In genomic region chr14:91063119-91063518, GRCh38 we compare ENCODE assay signal across 8 cellular contexts. TPM values are rescaled to one million over a fixed set of nuclear protein-coding genes. Genes with fewer than 3 reads are reported as not detected.
A peak's percentile ranks its signal among the peaks of the same experiment; 100 is the strongest.
DNase-seq lines count a peak whose midpoint lies in the region; ATAC-seq and TF ChIP-seq lines count a peak whose summit lies in the region.

No MANE protein-coding gene starts in this region.

- H3K9me3 ChIP-seq in mammary epithelial cell (replicated peaks; ENCODE audit: insufficient read depth, low read length) (no peaks in the 10 kb centered on the region), tibial nerve (no peaks in the 10 kb centered on the region)

- no peaks in the 10 kb centered on the region for H3K36me3 ChIP-seq in mammary epithelial cell (ENCODE audit: insufficient read depth, low read length)
- no peaks in the 10 kb centered on the region for H3K36me3 ChIP-seq in tibial nerve

- H3K36me3 Mint-ChIP-seq in activated T-cell treated with anti-CD3 and anti-CD28 coated beads, Interleukin-2, amount 50 U/mL, for 72 hours (ENCODE audit: insufficient read depth in 2 of 2) = peaks cover 1 to 7% of the 10 kb centered on the region in 2 donors
- H3K36me3 Mint-ChIP-seq in activated T-cell treated with anti-CD3 and anti-CD28 coated beads, Interleukin-2, amount 50 U/mL, for 4 hours (ENCODE audit: insufficient read depth) = peaks cover 2% of the 10 kb centered on the region

- H3K4me3 Mint-ChIP-seq in activated T-cell treated with anti-CD3 and anti-CD28 coated beads, Interleukin-2, amount 50 U/mL, for 72 hours = peak overlapping the region; percentile 42 to 80
- H3K4me3 Mint-ChIP-seq in activated T-cell treated with anti-CD3 and anti-CD28 coated beads, Interleukin-2, amount 50 U/mL, for 4 hours = no peak overlapping the region
- peak overlapping the region; percentile 57 to 69 for H3K4me3 Mint-ChIP-seq in stimulated activated naive CD8-positive, alpha-beta T cell treated with anti-CD3 and anti-CD28 coated beads, Interleukin-15, amount 100 ng/mL, for 72 hours

- peak; percentile 51 to 53 for DNase-seq in activated T-cell treated with anti-CD3 and anti-CD28 coated beads, Interleukin-2, amount 50 U/mL, for 72 hours
- DNase-seq in activated T-cell treated with anti-CD3 and anti-CD28 coated beads, Interleukin-2, amount 50 U/mL, for 4 hours = no peak
- peak; percentile 24 for DNase-seq in NCI-H226
- DNase-seq in mammary epithelial cell = peak; percentile 19
- peak; percentile 38 to 67 for DNase-seq in stimulated activated naive CD8-positive, alpha-beta T cell treated with anti-CD3 and anti-CD28 coated beads, Interleukin-15, amount 100 ng/mL, for 72 hours
- no peak for DNase-seq in NCI-H526 (lab: John Stamatoyannopoulos, UW)
- no peak for DNase-seq in tibial nerve (ENCODE audit: low spot score in 2 of 2)
- no peak for DNase-seq in SW 1271 (lab: John Stamatoyannopoulos, UW)

- H2AFZ ChIP-seq in mammary epithelial cell (ENCODE audit: low read depth, low read length) = peak overlapping the region; percentile 61

- H3K4me3 ChIP-seq in mammary epithelial cell (replicated peaks in 1 of 3; ENCODE audit: insufficient read depth in 1 of 3, low read depth in 2 of 3, low read length in 3 of 3) (no peak overlapping the region), tibial nerve (no peak overlapping the region)

- peak overlapping the region; percentile 92 for H3K27ac Mint-ChIP-seq in activated T-cell treated with anti-CD3 and anti-CD28 coated beads, Interleukin-2, amount 50 U/mL, for 72 hours
- H3K27ac Mint-ChIP-seq in stimulated activated naive CD8-positive, alpha-beta T cell treated with anti-CD3 and anti-CD28 coated beads, Interleukin-15, amount 100 ng/mL, for 72 hours = peak overlapping the region; percentile 82 to 96

- H4K20me1 ChIP-seq in mammary epithelial cell (ENCODE audit: insufficient read depth, low read length) = no peaks in the 10 kb centered on the region

- H3K27ac ChIP-seq in mammary epithelial cell (ENCODE audit: insufficient read depth, low read depth, low read length) = no peak overlapping the region
- peak overlapping the region in 2 of 4 donors; percentile 1 to 27 for H3K27ac ChIP-seq in tibial nerve

- H3K4me1 ChIP-seq in mammary epithelial cell (ENCODE audit: insufficient read depth, low read length) (peaks cover 21% of the 10 kb centered on the region), tibial nerve (peaks cover 0 to 29% (median 5%) of the 10 kb centered on the region in 4 donors)

- no peaks in the 10 kb centered on the region for H3K27me3 Mint-ChIP-seq in activated T-cell treated with anti-CD3 and anti-CD28 coated beads, Interleukin-2, amount 50 U/mL, for 72 hours (ENCODE audit: low read depth)
- no peaks in the 10 kb centered on the region for H3K27me3 Mint-ChIP-seq in activated T-cell treated with anti-CD3 and anti-CD28 coated beads, Interleukin-2, amount 50 U/mL, for 4 hours (ENCODE audit: low read depth)
- H3K27me3 Mint-ChIP-seq in stimulated activated naive CD8-positive, alpha-beta T cell treated with anti-CD3 and anti-CD28 coated beads, Interleukin-15, amount 100 ng/mL, for 72 hours = no peaks in the 10 kb centered on the region

- dilution Hi-C loops in mammary epithelial cell (cut with HindIII; ENCODE audit: low sequenced_read_pairs) = loop anchor here (5.0 kb wide), 1 partner anchor 54 kb away; no protein-coding TSS in a partner anchor

- peaks cover 65% of the 10 kb centered on the region for H3K4me1 Mint-ChIP-seq in activated T-cell treated with anti-CD3 and anti-CD28 coated beads, Interleukin-2, amount 50 U/mL, for 72 hours (ENCODE audit: low read depth)
- H3K4me1 Mint-ChIP-seq in activated T-cell treated with anti-CD3 and anti-CD28 coated beads, Interleukin-2, amount 50 U/mL, for 4 hours (ENCODE audit: low read depth) = peaks cover 64% of the 10 kb centered on the region
- peaks cover 72% of the 10 kb centered on the region for H3K4me1 Mint-ChIP-seq in stimulated activated naive CD8-positive, alpha-beta T cell treated with anti-CD3 and anti-CD28 coated beads, Interleukin-15, amount 100 ng/mL, for 72 hours

- peaks cover 0 to 3% of the 10 kb centered on the region in 2 donors for H3K9me3 Mint-ChIP-seq in activated T-cell treated with anti-CD3 and anti-CD28 coated beads, Interleukin-2, amount 50 U/mL, for 72 hours
- H3K9me3 Mint-ChIP-seq in activated T-cell treated with anti-CD3 and anti-CD28 coated beads, Interleukin-2, amount 50 U/mL, for 4 hours = peaks cover 3% of the 10 kb centered on the region
- H3K9me3 Mint-ChIP-seq in stimulated activated naive CD8-positive, alpha-beta T cell treated with anti-CD3 and anti-CD28 coated beads, Interleukin-15, amount 100 ng/mL, for 72 hours = peaks cover 0 to 6% of the 10 kb centered on the region in 2 donors

- no peak overlapping the region for H3K9ac ChIP-seq in mammary epithelial cell (ENCODE audit: insufficient read depth, low read length)

- TF ChIP-seq CTCF in mammary epithelial cell (conservative IDR thresholded peaks at IDR 0.05 in 1 of 2, IDR thresholded peaks at IDR 0.05 in 1 of 2; ENCODE audit: extremely low read depth in 1 of 2, insufficient read depth in 1 of 2, low read depth in 1 of 2, low read length in 2 of 2) = no peak
- no peak for TF ChIP-seq CTCF in tibial nerve (IDR thresholded peaks at IDR 0.05)

- H3K79me2 ChIP-seq in mammary epithelial cell (ENCODE audit: insufficient read depth, low read length) = no peaks in the 10 kb centered on the region

- ATAC-seq in activated T-cell treated with anti-CD3 and anti-CD28 coated beads, Interleukin-2, amount 50 U/mL, for 72 hours (replicated peaks in 1 of 2) = peak; percentile 22 to 30
- ATAC-seq in activated T-cell treated with anti-CD3 and anti-CD28 coated beads, Interleukin-2, amount 50 U/mL, for 4 hours = no peak
- peak; percentile 48 for ATAC-seq in stimulated activated naive CD8-positive, alpha-beta T cell treated with anti-CD3 and anti-CD28 coated beads, Interleukin-15, amount 100 ng/mL, for 72 hours

- no TSS peak for BruUV-seq in mammary epithelial cell (replicated peaks; lab: Mats Ljungman, UMichigan)

- CTCF ChIA-PET in mammary epithelial cell (lab: Charles Lee; ENCODE audit: low non-redundant PET) = no interaction called here

- no peak for TF ChIP-seq EP300 in tibial nerve (IDR thresholded peaks at IDR 0.05)

- no peak for TF ChIP-seq POLR2A in tibial nerve (IDR thresholded peaks at IDR 0.05)

- no peak overlapping the region for H3K4me2 ChIP-seq in mammary epithelial cell (ENCODE audit: insufficient read depth, low read depth, low read length)

- intact Hi-C loops in mammary epithelial cell (cut with micrococcal nuclease) = loop anchor here (5.0 kb wide), 1 partner anchor 56 kb away; no protein-coding TSS in a partner anchor

- in situ Hi-C loops in mammary epithelial cell (cut with MboI; ENCODE audit: low sequenced_read_pairs in 2 of 2) = loop anchor here in 1 of 2 donors (5.0 kb wide), 1 partner anchor 79 kb away; no protein-coding TSS in a partner anchor

- H3K27me3 ChIP-seq in mammary epithelial cell (ENCODE audit: insufficient read depth, low read length) (no peaks in the 10 kb centered on the region), tibial nerve (no peaks in the 10 kb centered on the region)

RNA-seq across cellular contexts. Expression of gene RPS6KA5, which starts 2.7 kb away (rescaled TPM):
- total RNA-seq in activated T-cell treated with anti-CD3 and anti-CD28 coated beads, Interleukin-2, amount 50 U/mL, for 72 hours = 10 to 100 TPM; 18.5 to 30.3 TPM
- total RNA-seq in activated T-cell treated with anti-CD3 and anti-CD28 coated beads, Interleukin-2, amount 50 U/mL, for 4 hours = 10 to 100 TPM; 17.3 to 19.5 (median 19.4) TPM
- total RNA-seq in mammary epithelial cell (10 to 100 TPM in 1 of 2 donors, 1 to 10 TPM in 1; 4.8 to 10.9 TPM), tibial nerve (10 to 100 TPM in 2 of 4 donors, 1 to 10 TPM in 2; 8.4 to 12.7 (median 10.1) TPM)
- 3.1 TPM for polyA plus RNA-seq in mammary epithelial cell
- 1.4 TPM for polyA minus RNA-seq in mammary epithelial cell

RNA-seq across cellular contexts. Expression of gene DGLUCY, which starts 50.8 kb away (rescaled TPM):
- 10 to 100 TPM; 70.5 to 90.5 TPM for total RNA-seq in activated T-cell treated with anti-CD3 and anti-CD28 coated beads, Interleukin-2, amount 50 U/mL, for 72 hours
- total RNA-seq in activated T-cell treated with anti-CD3 and anti-CD28 coated beads, Interleukin-2, amount 50 U/mL, for 4 hours = 10 to 100 TPM; 25.1 to 29.0 (median 26.7) TPM
- 10 to 100 TPM; 38.0 to 41.1 TPM for total RNA-seq in mammary epithelial cell
- polyA plus RNA-seq in mammary epithelial cell = 17.9 TPM
- polyA minus RNA-seq in mammary epithelial cell = 33.6 TPM
- total RNA-seq in tibial nerve = 10 to 100 TPM; 41.6 to 55.5 (median 46.5) TPM

Comparison
In these comparisons a context has a peak if more than half of its experiments do, and no peak if none do; other contexts are left out.
1. ATAC-seq: peak in activated T-cell treated with anti-CD3 and anti-CD28 coated beads, Interleukin-2, amount 50 U/mL, for 72 hours (2 of 2) and stimulated activated naive CD8-positive, alpha-beta T cell treated with anti-CD3 and anti-CD28 coated beads, Interleukin-15, amount 100 ng/mL, for 72 hours (single experiment); none in activated T-cell treated with anti-CD3 and anti-CD28 coated beads, Interleukin-2, amount 50 U/mL, for 4 hours (0 of 2).
2. DNase-seq: peak in activated T-cell treated with anti-CD3 and anti-CD28 coated beads, Interleukin-2, amount 50 U/mL, for 72 hours (2 of 2), NCI-H226 (single experiment), mammary epithelial cell (single experiment) and stimulated activated naive CD8-positive, alpha-beta T cell treated with anti-CD3 and anti-CD28 coated beads, Interleukin-15, amount 100 ng/mL, for 72 hours (2 of 2); none in activated T-cell treated with anti-CD3 and anti-CD28 coated beads, Interleukin-2, amount 50 U/mL, for 4 hours (single experiment), NCI-H526 (0 of 2), tibial nerve (0 of 2) and SW 1271 (0 of 2).